In the genomic region with DNA sequence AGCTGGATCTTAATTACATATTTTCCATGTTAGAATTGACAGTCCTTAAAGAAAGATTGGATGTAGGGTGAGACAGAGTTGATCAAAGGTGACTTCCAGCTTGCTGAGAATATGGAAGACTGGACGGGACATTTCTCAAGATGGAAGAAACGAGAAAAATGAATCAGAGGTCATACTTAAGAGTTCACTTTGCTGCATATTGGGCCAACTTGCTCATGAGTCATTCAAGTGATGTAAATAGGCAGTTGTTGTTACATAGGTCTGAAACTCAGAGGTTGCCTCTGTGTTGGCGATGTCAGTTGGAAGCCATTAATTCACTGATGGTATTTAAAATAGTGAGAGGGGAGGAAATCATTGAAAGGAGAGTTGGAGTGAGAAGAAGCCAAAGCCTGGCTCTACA, we compare ENCODE assay signal across 23 cellular contexts.
DNase-seq lines count a peak whose midpoint lies in the region; ATAC-seq, FAIRE-seq and TF ChIP-seq lines count a peak whose summit lies in the region.
"Had no signal": no experiment of that assay in that cellular context is flagged by ENCODE, and none has a peak within 500 bp of the region (broad histone marks: within the 10 kb centered on the region; RNA-seq: fewer than 3 reads in every experiment).

No MANE protein-coding gene starts in this region.

- no peaks in the 10 kb centered on the region for H3K27me3 Mint-ChIP-seq in stimulated activated naive CD8-positive, alpha-beta T cell treated with anti-CD3 and anti-CD28 coated beads, Interleukin-15, amount 100 ng/mL, for 72 hours
- H3K27me3 Mint-ChIP-seq: CD4-positive, alpha-beta memory T cell; dendritic cell treated with granulocyte-macrophage colony-stimulating factor and Interleukin-4, amounts not matched to agents 40 ng/mL and 50 ng/mL, for 4 days; progenitor cell of endocrine pancreas; T-helper 17 cell had no signal

- H4K20me1 ChIP-seq in K562 (replicated peaks; ENCODE audit: control insufficient read depth, insufficient read depth, low read length), result 0 out of 2 replicates have a peak, but pooled peaks cover 3% of the 10 kb centered on the region

- H3K9me3 ChIP-seq in heart right ventricle (no peaks in the 10 kb centered on the region), right atrium auricular region (no peaks in the 10 kb centered on the region), K562 (replicated peaks; ENCODE audit: control insufficient read depth, insufficient read depth, low read depth, low read length) (no peaks in the 10 kb centered on the region), WERI-Rb-1 (ENCODE audit: severe bottlenecking) (no peaks in the 10 kb centered on the region)
- H3K9me3 ChIP-seq: esophagus squamous epithelium had no signal

- H3K9ac ChIP-seq in K562 (ENCODE audit: insufficient read depth in 1 of 2, low read depth in 2 of 2, low read length in 2 of 2), result no peak overlapping the region

- intact Hi-C loops in heart right ventricle (cut with DNase I), result loop anchor here in 1 of 10 donors (5.0 kb wide), 2 partner anchors 34 to 46 kb away; no protein-coding TSS in a partner anchor
- intact Hi-C loops in K562 (cut with micrococcal nuclease), result no loop called here

- peaks cover 22% of the 10 kb centered on the region for H3K4me1 Mint-ChIP-seq in stimulated activated naive CD8-positive, alpha-beta T cell treated with anti-CD3 and anti-CD28 coated beads, Interleukin-15, amount 100 ng/mL, for 72 hours

- TF ChIP-seq CTCF in heart right ventricle (IDR thresholded peaks at IDR 0.05), result no peak
- TF ChIP-seq CTCF in right atrium auricular region (IDR thresholded peaks at IDR 0.05), result no peak
- no peak for TF ChIP-seq CTCF in K562 (IDR thresholded peaks at IDR 0.05 in 2 of 3, conservative IDR thresholded peaks at IDR 0.05 in 1 of 3; ENCODE audit: insufficient read depth in 2 of 3, low read depth in 1 of 3, low read length in 3 of 3)
- TF ChIP-seq CTCF in WERI-Rb-1 (IDR thresholded peaks at IDR 0.05; ENCODE audit: low read depth, low read length), result no peak

- POLR2A ChIA-PET in K562 (lab: Yijun Ruan, JAX), result no interaction called here

- no peaks in the 10 kb centered on the region for H3K9me1 ChIP-seq in K562 (ENCODE audit: control insufficient read depth, insufficient read depth, low read length)

- H3K4me1 ChIP-seq in heart right ventricle (peaks cover 3 to 84% (median 35%) of the 10 kb centered on the region in 9 donors), right atrium auricular region (peaks cover 0 to 42% of the 10 kb centered on the region in 2 donors), K562 (replicated peaks in 1 of 2; ENCODE audit: control insufficient read depth in 2 of 2, insufficient read depth in 2 of 2, low read length in 2 of 2) (no peaks in the 10 kb centered on the region)

- TF ChIP-seq POLR2A in K562 (conservative IDR thresholded peaks at IDR 0.05), result no peak

- H3K4me3 Mint-ChIP-seq in stimulated activated naive CD8-positive, alpha-beta T cell treated with anti-CD3 and anti-CD28 coated beads, Interleukin-15, amount 100 ng/mL, for 72 hours, result no peak overlapping the region
- H3K4me3 Mint-ChIP-seq: CD4-positive, alpha-beta memory T cell; dendritic cell treated with granulocyte-macrophage colony-stimulating factor and Interleukin-4, amounts not matched to agents 40 ng/mL and 50 ng/mL, for 4 days; T-helper 17 cell had no signal

- TF ChIP-seq EP300 in K562 (IDR thresholded peaks at IDR 0.05; ENCODE audit: low read length), result no peak

- FAIRE-seq in K562 (lab: Jason Lieb, UNC), result no peak
- FAIRE-seq: G401.6 had no signal

- in situ Hi-C loops in K562 (cut with MboI), result no loop called here

- no peaks in the 10 kb centered on the region for H3K9me3 Mint-ChIP-seq in stimulated activated naive CD8-positive, alpha-beta T cell treated with anti-CD3 and anti-CD28 coated beads, Interleukin-15, amount 100 ng/mL, for 72 hours
- H3K9me3 Mint-ChIP-seq: CD4-positive, alpha-beta memory T cell had no signal

- CTCF ChIA-PET in K562 (lab: Yijun Ruan, JAX; ENCODE audit: low intra/inter-chr PET ratio), result no interaction called here

- H3K27ac Mint-ChIP-seq in stimulated activated naive CD8-positive, alpha-beta T cell treated with anti-CD3 and anti-CD28 coated beads, Interleukin-15, amount 100 ng/mL, for 72 hours, result no peak overlapping the region
- H3K27ac Mint-ChIP-seq: dendritic cell treated with granulocyte-macrophage colony-stimulating factor and Interleukin-4, amounts not matched to agents 40 ng/mL and 50 ng/mL, for 4 days; progenitor cell of endocrine pancreas; T-helper 17 cell had no signal

- no peak overlapping the region for H2AFZ ChIP-seq in K562 (ENCODE audit: low read depth, low read length)

- no peak for DNase-seq in heart right ventricle
- no peak for DNase-seq in right atrium auricular region (ENCODE audit: low spot score)
- no peak for DNase-seq in K562 (ENCODE audit: extremely low read depth in 1 of 4, low spot score in 3 of 4)
- peak; percentile 37 for DNase-seq in fibroblast of the conjunctiva (ENCODE audit: low read depth)
- DNase-seq in inferior parietal cortex (ENCODE audit: extremely low spot score), result no peak
- no peak for DNase-seq in stimulated activated naive CD8-positive, alpha-beta T cell treated with anti-CD3 and anti-CD28 coated beads, Interleukin-15, amount 100 ng/mL, for 72 hours
- DNase-seq in WERI-Rb-1, result no peak
- DNase-seq in nucleus accumbens (lab: John Stamatoyannopoulos, UW), result no peak
- DNase-seq: activated gamma-delta T cell; anterior cingulate cortex; CD4-positive, alpha-beta memory T cell; esophagus squamous epithelium; GOT3; Kasumi-1; NCI-H1436 treated with DMSO at 0.1 percent for 48 hours; NCI-H2227 treated with DMSO at 0.1 percent for 48 hours; SHP77 treated with DMSO at 0.1 percent for 48 hours; stimulated activated naive CD8-positive, alpha-beta T cell treated with anti-CD3 and anti-CD28 coated beads, Interleukin-15, Interleukin-2, amounts not matched to agents 100 U/mL and 50 U/mL, for 24 hours; T-helper 17 cell had no signal

- H3K4me3 ChIP-seq in heart right ventricle (no peak overlapping the region), right atrium auricular region (no peak overlapping the region), K562 (no peak overlapping the region), WERI-Rb-1 (ENCODE audit: low read depth, low read length) (no peak overlapping the region)
- H3K4me3 ChIP-seq: esophagus squamous epithelium had no signal

- H3K27me3 ChIP-seq in heart right ventricle (no peaks in the 10 kb centered on the region), right atrium auricular region (no peaks in the 10 kb centered on the region), K562 (ENCODE audit: control insufficient read depth in 2 of 2, insufficient read depth in 2 of 2, low read length in 2 of 2) (no peaks in the 10 kb centered on the region), WERI-Rb-1 (ENCODE audit: insufficient read depth, low read depth, severe bottlenecking) (no peaks in the 10 kb centered on the region)
- H3K27me3 ChIP-seq: esophagus squamous epithelium had no signal

- H3K4me2 ChIP-seq in K562 (ENCODE audit: insufficient read depth, low read length), result no peak overlapping the region

- H3K36me3 ChIP-seq in heart right ventricle (no peaks in the 10 kb centered on the region), right atrium auricular region (no peaks in the 10 kb centered on the region), K562 (ENCODE audit: control insufficient read depth, insufficient read depth, low read length) (no peaks in the 10 kb centered on the region), WERI-Rb-1 (no peaks in the 10 kb centered on the region)

- WGBS in heart right ventricle, 2 donors, result 95 to 97% methylated on average over 3 of the region's 3 CpGs
- 64% methylated on average over 3 of the region's 3 CpGs for WGBS in K562 (ENCODE audit: insufficient coverage, low coverage, missing lambda C conversion rate)

- BruUV-seq in K562 (replicated peaks; lab: Mats Ljungman, UMichigan), result no TSS peak

- H3K79me2 ChIP-seq in K562 (ENCODE audit: control insufficient read depth, insufficient read depth, low read length), result no peaks in the 10 kb centered on the region

- H3K27ac ChIP-seq in heart right ventricle (peak overlapping the region in 7 of 10 donors; percentile 17 to 68 (median 46)), right atrium auricular region (no peak overlapping the region), K562 (ENCODE audit: extremely low read depth, low read depth, low read length) (no peak overlapping the region), WERI-Rb-1 (no peak overlapping the region)

- no peak for ATAC-seq in heart right ventricle
- ATAC-seq in K562, result no peak
- no peak for ATAC-seq in stimulated activated naive CD8-positive, alpha-beta T cell treated with anti-CD3 and anti-CD28 coated beads, Interleukin-15, amount 100 ng/mL, for 72 hours
- ATAC-seq: activated CD4-positive, CD25-positive, alpha-beta regulatory T cell treated with anti-CD3 and anti-CD28 coated beads, Interleukin-2, amount 50 U/mL, for 24 hours; stimulated activated naive CD8-positive, alpha-beta T cell treated with anti-CD3 and anti-CD28 coated beads, Interleukin-15, Interleukin-2, amounts not matched to agents 100 U/mL and 50 U/mL, for 24 hours; T-helper 17 cell had no signal

- TF ChIP-seq RAD21 in K562 (CRISPR knock-in tag; conservative IDR thresholded peaks at IDR 0.05 in 1 of 2, IDR thresholded peaks at IDR 0.05 in 1 of 2), result no peak

TF ChIP-seq in K562, 482 proteins besides CTCF, POLR2A, EP300 and RAD21:
- TF ChIP-seq ZNF589 (CRISPR knock-in tag; IDR thresholded peaks at IDR 0.05; ENCODE audit: low read depth) (0 out of 2 replicates have a peak, but pooled peaks have one; percentile 46), ZNF668 (CRISPR knock-in tag; IDR thresholded peaks at IDR 0.05) (no peak), NR2C1 (IDR thresholded peaks at IDR 0.05) (no peak), NR2C1 (tag; IDR thresholded peaks at IDR 0.05) (peak; percentile 62; the same call in 1 of the 2 replicates), ZNF431 (CRISPR knock-in tag; IDR thresholded peaks at IDR 0.05) (no peak), NFRKB (IDR thresholded peaks at IDR 0.05; ENCODE audit: low read depth) (no peak), CBFB (CRISPR knock-in tag; IDR thresholded peaks at IDR 0.05) (no peak), RBM25 (IDR thresholded peaks at IDR 0.05; ENCODE audit: low read depth, low read length, severe bottlenecking) (no peak), ARID2 (IDR thresholded peaks at IDR 0.05) (no peak), GABPB2 (CRISPR knock-in tag; conservative IDR thresholded peaks at IDR 0.05) (no peak)
- TF ChIP-seq, protein P1, sequence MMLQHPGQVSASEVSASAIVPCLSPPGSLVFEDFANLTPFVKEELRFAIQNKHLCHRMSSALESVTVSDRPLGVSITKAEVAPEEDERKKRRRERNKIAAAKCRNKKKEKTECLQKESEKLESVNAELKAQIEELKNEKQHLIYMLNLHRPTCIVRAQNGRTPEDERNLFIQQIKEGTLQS (IDR thresholded peaks at IDR 0.05), result peak; percentile 50
- TF ChIP-seq, protein P1 (CRISPR knock-in tag; conservative IDR thresholded peaks at IDR 0.05), result no peak

Comparison
In these comparisons a context has a peak if more than half of its experiments do, and no peak if none do; other contexts are left out.
1. H3K27ac ChIP-seq: peak in heart right ventricle (7 of 10); none in right atrium auricular region (0 of 2), K562 (single experiment) and WERI-Rb-1 (single experiment).